14 cellular contexts compared by ENCODE assay signal in genomic region chr17:65455154-65455971, GRCh38.
"Had no signal": no experiment of that assay in that cellular context is flagged by ENCODE, and none has a peak within 500 bp of the region (broad histone marks: within the 10 kb centered on the region; RNA-seq: fewer than 3 reads in every experiment).

No MANE protein-coding gene starts in this region.

- ATAC-seq: activated CD8-positive, alpha-beta T cell treated with anti-CD3 and anti-CD28 coated beads, Interleukin-2, amount 10 ng/mL, durations not matched to agents 7 days and 5 days; stimulated activated naive CD8-positive, alpha-beta T cell treated with anti-CD3 and anti-CD28 coated beads, Interleukin-15, amount 100 ng/mL, for 72 hours had no signal

- H3K27ac ChIP-seq: esophagus squamous epithelium, testis had no signal

- DNase-seq: activated CD8-positive, alpha-beta memory T cell treated with anti-CD3 and anti-CD28 coated beads, Interleukin-2, amount 50 U/mL, for 4 hours; activated gamma-delta T cell; amniotic stem cell; esophagus squamous epithelium; sigmoid colon; stimulated activated CD4-positive, alpha-beta T cell treated with anti-CD3 and anti-CD28 coated beads, Interleukin-1b, Interleukin-23, amount 100 ng/mL, for 48 hours; stimulated activated naive CD8-positive, alpha-beta T cell treated with anti-CD3 and anti-CD28 coated beads, Interleukin-15, amount 100 ng/mL, for 72 hours; testis had no signal

- H3K4me3 Mint-ChIP-seq: activated CD8-positive, alpha-beta T cell treated with anti-CD3 and anti-CD28 coated beads, Interleukin-2, amount 10 ng/mL, durations not matched to agents 7 days and 5 days; activated naive CD8-positive, alpha-beta T cell; activated T-cell treated with anti-CD3 and anti-CD28 coated beads, Interleukin-2, amount 50 U/mL, for 72 hours; naive thymus-derived CD8-positive, alpha-beta T cell; stimulated activated naive CD8-positive, alpha-beta T cell treated with anti-CD3 and anti-CD28 coated beads, Interleukin-15, amount 100 ng/mL, for 72 hours; WTC11 had no signal

- H3K4me1 Mint-ChIP-seq: stimulated activated naive CD8-positive, alpha-beta T cell treated with anti-CD3 and anti-CD28 coated beads, Interleukin-15, amount 100 ng/mL, for 72 hours had no signal

- H3K36me3 Mint-ChIP-seq: activated naive CD8-positive, alpha-beta T cell; naive thymus-derived CD8-positive, alpha-beta T cell had no signal

- H3K27ac Mint-ChIP-seq: activated CD8-positive, alpha-beta T cell treated with anti-CD3 and anti-CD28 coated beads, Interleukin-2, amount 10 ng/mL, durations not matched to agents 7 days and 5 days; activated naive CD8-positive, alpha-beta T cell; activated T-cell treated with anti-CD3 and anti-CD28 coated beads, Interleukin-2, amount 50 U/mL, for 72 hours; stimulated activated naive CD8-positive, alpha-beta T cell treated with anti-CD3 and anti-CD28 coated beads, Interleukin-15, amount 100 ng/mL, for 72 hours; WTC11 had no signal

- H3K27me3 ChIP-seq: sigmoid colon, testis had no signal

- H3K9me3 ChIP-seq: esophagus squamous epithelium, mucosa of descending colon, sigmoid colon, testis had no signal

- H3K4me1 ChIP-seq: testis had no signal

- H3K36me3 ChIP-seq: esophagus squamous epithelium, sigmoid colon had no signal

- H3K4me3 ChIP-seq: esophagus squamous epithelium, mucosa of descending colon, sigmoid colon, testis had no signal
